In genomic region chr7:55444786-55445185, GRCh38 we compare ENCODE assay signal across 29 cellular contexts.
"Had no signal": no experiment of that assay in that cellular context is flagged by ENCODE, and none has a peak within 500 bp of the region (broad histone marks: within the 10 kb centered on the region; RNA-seq: fewer than 3 reads in every experiment).

No MANE protein-coding gene starts in this region.

- H3K4me3 Mint-ChIP-seq: activated CD4-positive, alpha-beta T cell treated with anti-CD3 and anti-CD28 coated beads, Interleukin-2, amount 10 ng/mL, durations not matched to agents 7 days and 5 days; activated CD8-positive, alpha-beta T cell treated with anti-CD3 and anti-CD28 coated beads, Interleukin-2, amount 10 ng/mL, durations not matched to agents 7 days and 5 days; activated naive CD4-positive, alpha-beta T cell treated with anti-CD3 and anti-CD28 coated beads for 36 hours; activated T-cell treated with anti-CD3 and anti-CD28 coated beads, Interleukin-2, amount 50 U/mL, for 24 hours; brain had no signal

- H3K36me3 ChIP-seq: adrenal gland, MG63, WERI-Rb-1 had no signal

- H3K4me1 ChIP-seq: adrenal gland had no signal

- H3K27me3 ChIP-seq: adrenal gland, MG63 had no signal

- H3K36me3 Mint-ChIP-seq: brain had no signal

- H3K27ac Mint-ChIP-seq: activated CD4-positive, alpha-beta T cell treated with anti-CD3 and anti-CD28 coated beads, Interleukin-2, amount 10 ng/mL, durations not matched to agents 7 days and 5 days; activated CD8-positive, alpha-beta T cell treated with anti-CD3 and anti-CD28 coated beads, Interleukin-2, amount 10 ng/mL, durations not matched to agents 7 days and 5 days; activated naive CD4-positive, alpha-beta T cell treated with anti-CD3 and anti-CD28 coated beads for 36 hours; activated naive CD4-positive, alpha-beta T cell treated with anti-CD3 and anti-CD28 coated beads, Interleukin-2, amount 50 U/mL, for 72 hours; activated T-cell treated with anti-CD3 and anti-CD28 coated beads, Interleukin-2, amount 50 U/mL, for 24 hours had no signal

- ATAC-seq: activated CD8-positive, alpha-beta T cell treated with anti-CD3 and anti-CD28 coated beads, Interleukin-2, amount 10 ng/mL, durations not matched to agents 7 days and 5 days; activated naive CD4-positive, alpha-beta T cell treated with anti-CD3 and anti-CD28 coated beads, Interleukin-2, amount 50 U/mL, for 72 hours; PC-3; Right ventricle myocardium inferior; SK-N-SH treated with all-trans-retinoic acid at 6 μM for 48 hours had no signal

- DNase-seq: activated CD4-positive, alpha-beta T cell treated with anti-CD3 and anti-CD28 coated beads, Interleukin-2, amount 10 ng/mL, durations not matched to agents 7 days and 5 days; activated CD4-positive, alpha-beta T cell treated with anti-CD3 and anti-CD28 coated beads, Interleukin-2, amount 50 U/mL, for 48 hours; activated CD8-positive, alpha-beta T cell treated with anti-CD3 and anti-CD28 coated beads, Interleukin-2, amount 10 ng/mL, durations not matched to agents 7 days and 5 days; activated gamma-delta T cell treated with Interleukin-2 at 50 U/mL for 16 hours; activated naive CD4-positive, alpha-beta T cell treated with anti-CD3 and anti-CD28 coated beads for 36 hours; activated T-cell treated with anti-CD3 and anti-CD28 coated beads, Interleukin-2, amount 50 U/mL, for 24 hours; adrenal gland; central memory CD4-positive, alpha-beta T cell; Karpas-422; MG63; NCI-H1048; NCI-H1105 treated with DMSO at 0.1 percent for 48 hours; NCI-H1436; NCI-H1694; NCI-H1930; NCI-H2081 treated with DMSO at 0.1 percent for 48 hours; NCI-H345; NCI-H524 treated with DMSO at 0.1 percent for 48 hours; PC-3; SIG-M5; T-helper 1 cell; T-helper 2 cell; T-helper 9 cell; WERI-Rb-1 had no signal

- H3K27me3 Mint-ChIP-seq: activated CD4-positive, alpha-beta T cell treated with anti-CD3 and anti-CD28 coated beads, Interleukin-2, amount 10 ng/mL, durations not matched to agents 7 days and 5 days; activated T-cell treated with anti-CD3 and anti-CD28 coated beads, Interleukin-2, amount 50 U/mL, for 24 hours; brain had no signal

- H3K4me3 ChIP-seq: adrenal gland, MG63 had no signal

- H3K9me3 ChIP-seq: adrenal gland, MG63 had no signal

- H3K27ac ChIP-seq: adrenal gland, RWPE1, WERI-Rb-1 had no signal

- H3K9me3 Mint-ChIP-seq: activated CD4-positive, alpha-beta T cell treated with anti-CD3 and anti-CD28 coated beads, Interleukin-2, amount 10 ng/mL, durations not matched to agents 7 days and 5 days; activated naive CD4-positive, alpha-beta T cell treated with anti-CD3 and anti-CD28 coated beads for 36 hours; activated T-cell treated with anti-CD3 and anti-CD28 coated beads, Interleukin-2, amount 50 U/mL, for 24 hours had no signal
